17 cellular contexts compared by ENCODE assay signal in genomic region chr7:95804090-95804489, GRCh38. TPM values are rescaled to one million over a fixed set of nuclear protein-coding genes. Genes with fewer than 3 reads are reported as not detected.
DNase-seq lines count a peak whose midpoint lies in the region; ATAC-seq and TF ChIP-seq lines count a peak whose summit lies in the region.
"Had no signal": no experiment of that assay in that cellular context is flagged by ENCODE, and none has a peak within 500 bp of the region (broad histone marks: within the 10 kb centered on the region; RNA-seq: fewer than 3 reads in every experiment).

No MANE protein-coding gene starts in this region.

- H3K4me3 ChIP-seq in osteoblast (ENCODE audit: insufficient read depth, low read length), result no peak overlapping the region
- H3K4me3 ChIP-seq: BLaER1 had no signal

- in situ Hi-C loops in SK-MEL-5 (cut with HindIII; ENCODE audit: low pct_unique_long_range_greater_than_20kb, low sequenced_read_pairs), result no loop called here

- no peaks in the 10 kb centered on the region for H3K9me3 ChIP-seq in osteoblast (ENCODE audit: low read depth, low read length)
- H3K9me3 ChIP-seq: BLaER1 had no signal

- H3K27ac Mint-ChIP-seq in endothelial cell (ENCODE audit: unreplicated experiment), result no peak overlapping the region
- H3K27ac Mint-ChIP-seq: CD8-positive, alpha-beta memory T cell; IgD-negative memory B cell had no signal

- peak; percentile 76 for DNase-seq in COLO829 (ENCODE audit: low spot score)
- DNase-seq in HuH-7 (ENCODE audit: low spot score), result peak; percentile 15
- peak; percentile 66 for DNase-seq in SK-MEL-5 (ENCODE audit: low read depth, low spot score)
- DNase-seq in osteoblast (ENCODE audit: insufficient read length, low spot score, missing footprints), result no peak
- DNase-seq in endothelial cell (ENCODE audit: low spot score), result no peak
- no peak for DNase-seq in NCI-H1092 treated with DMSO at 0.1 percent for 48 hours (lab: John Stamatoyannopoulos, UW)
- DNase-seq in activated CD4-positive, alpha-beta T cell treated with anti-CD3 and anti-CD28 coated beads, Interleukin-2, amount 50 U/mL, for 4 hours, result no peak
- DNase-seq: 8988T; AML-193; Calu3; CD8-positive, alpha-beta memory T cell; DMS53; GF-D8 had no signal

- H3K4me1 ChIP-seq in osteoblast (ENCODE audit: insufficient read depth, low read length), result peaks cover 3% of the 10 kb centered on the region
- H3K4me1 ChIP-seq: BLaER1 had no signal

- ATAC-seq in GM18868 (IDR thresholded peaks at IDR 0.05; ENCODE audit: unreplicated experiment), result no peak
- ATAC-seq: HCT116 had no signal

- no peaks in the 10 kb centered on the region for H3K27me3 Mint-ChIP-seq in endothelial cell (ENCODE audit: unreplicated experiment)

- H3K36me3 Mint-ChIP-seq in endothelial cell (ENCODE audit: low read depth, unreplicated experiment), result no peaks in the 10 kb centered on the region
- H3K36me3 Mint-ChIP-seq: CD8-positive, alpha-beta memory T cell; IgD-negative memory B cell had no signal

- no peaks in the 10 kb centered on the region for H3K27me3 ChIP-seq in osteoblast (ENCODE audit: insufficient read depth, low read length)
- H3K27me3 ChIP-seq: BLaER1 had no signal

- TF ChIP-seq CTCF in osteoblast (IDR thresholded peaks at IDR 0.05; ENCODE audit: extremely low read depth, low read depth, low read length), result no peak
- TF ChIP-seq CTCF in endothelial cell (IDR thresholded peaks at IDR 0.05; ENCODE audit: unreplicated experiment), result no peak

- H4K20me1 ChIP-seq in osteoblast (ENCODE audit: insufficient read depth, low read length), result no peaks in the 10 kb centered on the region
- H4K20me1 ChIP-seq: BLaER1 had no signal

- H3K27ac ChIP-seq in osteoblast (ENCODE audit: low read depth, low read length), result no peak overlapping the region
- H3K27ac ChIP-seq: BLaER1 had no signal

- no peaks in the 10 kb centered on the region for H3K9me3 Mint-ChIP-seq in endothelial cell (ENCODE audit: unreplicated experiment)

- no peak overlapping the region for H3K4me3 Mint-ChIP-seq in endothelial cell (ENCODE audit: unreplicated experiment)
- H3K4me3 Mint-ChIP-seq: CD8-positive, alpha-beta memory T cell; IgD-negative memory B cell had no signal

- H3K36me3 ChIP-seq in osteoblast (ENCODE audit: insufficient read depth, low read length), result no peaks in the 10 kb centered on the region
- H3K36me3 ChIP-seq: BLaER1 had no signal

- no peaks in the 10 kb centered on the region for H3K4me1 Mint-ChIP-seq in endothelial cell (ENCODE audit: unreplicated experiment)
- H3K4me1 Mint-ChIP-seq: CD8-positive, alpha-beta memory T cell; IgD-negative memory B cell had no signal

- H3K79me2 ChIP-seq in osteoblast (ENCODE audit: insufficient read depth, low read length), result no peaks in the 10 kb centered on the region

- peak overlapping the region; percentile 57 for H3K4me2 ChIP-seq in osteoblast (ENCODE audit: insufficient read depth, low read length)
- H3K4me2 ChIP-seq: BLaER1 had no signal

- peak overlapping the region; percentile 27 for H2AFZ ChIP-seq in osteoblast (ENCODE audit: low read length)

RNA-seq across cellular contexts. Expression of gene DYNC1I1, which starts 31.7 kb away (rescaled TPM):
- total RNA-seq in SK-MEL-5 (2014; rRNA removed; shearing (Covaris generic)), result 18.2 and 19.3 TPM in 2 replicates
- 15.6 and 16.3 TPM in 2 replicates for polyA plus RNA-seq in SK-MEL-5 (2015; cell fraction: cytosol; rRNA removed)
- 6.3 and 7.3 TPM in 2 replicates for polyA plus RNA-seq in SK-MEL-5 (2015; cell fraction: nucleus; rRNA removed)
- total RNA-seq in osteoblast, result 2.2 and 2.9 TPM in 2 replicates
- total RNA-seq in endothelial cell (ENCODE audit: unreplicated experiment), result 3.1 TPM
- total RNA-seq: CD8-positive, alpha-beta memory T cell had no signal
- polyA plus RNA-seq: CD8-positive, alpha-beta memory T cell; IgD-negative memory B cell had no signal

Comparison
In these comparisons a context has a peak if more than half of its experiments do, and no peak if none do; other contexts are left out.
1. DNase-seq: peak in COLO829 (single experiment), HuH-7 (single experiment) and SK-MEL-5 (single experiment); none in osteoblast (single experiment), endothelial cell (single experiment), NCI-H1092 treated with DMSO at 0.1 percent for 48 hours (single experiment) and activated CD4-positive, alpha-beta T cell treated with anti-CD3 and anti-CD28 coated beads, Interleukin-2, amount 50 U/mL, for 4 hours (0 of 2).